ENCODE assay signal across 9 cellular contexts in genomic region chr1:202192770-202193613, GRCh38. TPM values are rescaled to one million over a fixed set of nuclear protein-coding genes. Genes with fewer than 3 reads are reported as not detected.
A peak's percentile ranks its signal among the peaks of the same experiment; 100 is the strongest.
DNase-seq lines count a peak whose midpoint lies in the region; ATAC-seq and TF ChIP-seq lines count a peak whose summit lies in the region.
"Had no signal": no experiment of that assay in that cellular context is flagged by ENCODE, and none has a peak within 500 bp of the region (broad histone marks: within the 10 kb centered on the region; RNA-seq: fewer than 3 reads in every experiment).

No MANE protein-coding gene starts in this region.

- 37% methylated on average over 13 to 18 of the region's 18 CpGs for WGBS in upper lobe of left lung, 2 donors

- H3K4me3 Mint-ChIP-seq in CD14-positive monocyte (peak overlapping the region in 1 of 2 donors; percentile 65), GM23338 (peak overlapping the region; percentile 75)
- H3K4me3 Mint-ChIP-seq: T-helper 1 cell treated with Interleukin-12 subunit alpha and Interleukin-12 subunit beta and Interleukin-4 antibody, amounts not matched to agents 30 μg/mL and 1 μg/mL, for 36 hours had no signal

- ATAC-seq in GM23338 (peak; percentile 74), upper lobe of left lung (ENCODE audit: low FRiP score in 2 of 2) (peak; percentile 59 to 80), GM19328 (IDR thresholded peaks at IDR 0.05; ENCODE audit: unreplicated experiment) (no peak)

- no peak for TF ChIP-seq EP300 in upper lobe of left lung (IDR thresholded peaks at IDR 0.05)

- H3K4me2 ChIP-seq in GM23338 (peak overlapping the region; percentile 82), osteoblast (ENCODE audit: insufficient read depth, low read length) (no peak overlapping the region)

- H3K27ac Mint-ChIP-seq in CD14-positive monocyte (no peak overlapping the region), GM23338 (no peak overlapping the region)
- H3K27ac Mint-ChIP-seq: T-helper 1 cell treated with Interleukin-12 subunit alpha and Interleukin-12 subunit beta and Interleukin-4 antibody, amounts not matched to agents 30 μg/mL and 1 μg/mL, for 36 hours had no signal

- H3K4me1 ChIP-seq in GM23338 (ENCODE audit: insufficient read depth) = peaks cover 4% of the 10 kb centered on the region; the same call in 1 of the 2 replicates
- no peaks in the 10 kb centered on the region for H3K4me1 ChIP-seq in osteoblast (ENCODE audit: insufficient read depth, low read length)
- H3K4me1 ChIP-seq in upper lobe of left lung = peaks cover 8 to 19% (median 10%) of the 10 kb centered on the region in 4 donors

- TF ChIP-seq POLR2A in upper lobe of left lung (IDR thresholded peaks at IDR 0.05) = no peak

- peaks cover 2% of the 10 kb centered on the region for H3K4me1 Mint-ChIP-seq in CD14-positive monocyte
- peaks cover 3% of the 10 kb centered on the region; the same call in 1 of the 3 replicates for H3K4me1 Mint-ChIP-seq in GM23338

- TF ChIP-seq CTCF in CD14-positive monocyte (IDR thresholded peaks at IDR 0.05) = peak; percentile 88
- peak; percentile 74 to 90 for TF ChIP-seq CTCF in GM23338 (conservative IDR thresholded peaks at IDR 0.05; ENCODE audit: low read depth in 2 of 2)
- peak; percentile 80 for TF ChIP-seq CTCF in osteoblast (IDR thresholded peaks at IDR 0.05; ENCODE audit: extremely low read depth, low read depth, low read length)
- peak; percentile 72 to 87 (median 84) for TF ChIP-seq CTCF in upper lobe of left lung (IDR thresholded peaks at IDR 0.05)

- H3K27me3 ChIP-seq in GM23338 (ENCODE audit: insufficient read depth) (peaks cover 34% of the 10 kb centered on the region), osteoblast (ENCODE audit: insufficient read depth, low read length) (peaks cover 46% of the 10 kb centered on the region), upper lobe of left lung (peaks cover 0 to 12% (median 5%) of the 10 kb centered on the region in 4 donors)

- no peaks in the 10 kb centered on the region for H3K36me3 ChIP-seq in GM23338 (ENCODE audit: insufficient read depth)
- no peaks in the 10 kb centered on the region for H3K36me3 ChIP-seq in osteoblast (ENCODE audit: insufficient read depth, low read length)
- no peaks in the 10 kb centered on the region for H3K36me3 ChIP-seq in upper lobe of left lung

- H3F3A ChIP-seq in GM23338 (replicated peaks; ENCODE audit: low read depth) = 0 out of 2 replicates have a peak, but pooled peaks cover 2% of the 10 kb centered on the region

- H2AFZ ChIP-seq in GM23338 (0 out of 2 replicates have a peak overlapping the region, but pooled peaks have one; percentile 80), osteoblast (ENCODE audit: low read length) (no peak overlapping the region)

- H3K4me3 ChIP-seq in GM23338 = peak overlapping the region; percentile 57
- no peak overlapping the region for H3K4me3 ChIP-seq in osteoblast (ENCODE audit: insufficient read depth, low read length)
- H3K4me3 ChIP-seq in upper lobe of left lung = peak overlapping the region in 3 of 4 donors; percentile 15 to 35 (median 29)

- no peaks in the 10 kb centered on the region for H4K20me1 ChIP-seq in GM23338 (replicated peaks; ENCODE audit: insufficient read depth)
- no peaks in the 10 kb centered on the region for H4K20me1 ChIP-seq in osteoblast (ENCODE audit: insufficient read depth, low read length)

- H3K79me2 ChIP-seq in GM23338 (replicated peaks; ENCODE audit: insufficient read depth) (no peaks in the 10 kb centered on the region), osteoblast (ENCODE audit: insufficient read depth, low read length) (no peaks in the 10 kb centered on the region)

- H3K36me3 Mint-ChIP-seq in CD14-positive monocyte (peaks cover 0 to 1% of the 10 kb centered on the region in 2 donors), GM23338 (ENCODE audit: low read depth) (no peaks in the 10 kb centered on the region)

- no peak overlapping the region for H3K27ac ChIP-seq in GM23338 (ENCODE audit: low read depth)
- no peak overlapping the region for H3K27ac ChIP-seq in osteoblast (ENCODE audit: low read depth, low read length)
- no peak overlapping the region for H3K27ac ChIP-seq in upper lobe of left lung

- DNase-seq in CD14-positive monocyte (ENCODE audit: low spot score) (no peak), GM23338 (ENCODE audit: low spot score) (peak; percentile 88), OCI-M2 (lab: John Stamatoyannopoulos, UW; ENCODE audit: unreplicated experiment) (peak; percentile 22), activated T-helper 1 cell treated with Interleukin-2 at 50 U/mL for 16 hours (ENCODE audit: low read depth) (peak; percentile 19), fibroblast of the conjunctiva (ENCODE audit: low read depth) (peak; percentile 10), osteoblast (ENCODE audit: insufficient read length, low spot score, missing footprints) (peak; percentile 97), upper lobe of left lung (peak; percentile 65 to 87)

- H3K27me3 Mint-ChIP-seq in CD14-positive monocyte (ENCODE audit: low read depth in 3 of 3) (peaks cover 41 to 53% (median 43%) of the 10 kb centered on the region in 3 donors), GM23338 (ENCODE audit: insufficient read depth, low read depth, poor library complexity) (peaks cover 31% of the 10 kb centered on the region)

- peaks cover 0 to 7% (median 0%) of the 10 kb centered on the region in 7 donors for H3K9me3 Mint-ChIP-seq in CD14-positive monocyte
- H3K9me3 Mint-ChIP-seq in GM23338 = 0 out of 3 replicates have a peak, but pooled peaks cover 3% of the 10 kb centered on the region
- H3K9me3 Mint-ChIP-seq: T-helper 1 cell treated with Interleukin-12 subunit alpha and Interleukin-12 subunit beta and Interleukin-4 antibody, amounts not matched to agents 30 μg/mL and 1 μg/mL, for 36 hours had no signal

- no peaks in the 10 kb centered on the region for H3K9me2 ChIP-seq in GM23338 (ENCODE audit: insufficient read depth)

- no peaks in the 10 kb centered on the region for H3K9me3 ChIP-seq in osteoblast (ENCODE audit: low read depth, low read length)
- H3K9me3 ChIP-seq in upper lobe of left lung = no peaks in the 10 kb centered on the region

- intact Hi-C loops in CD14-positive monocyte (cut with micrococcal nuclease) = loop anchor here in 1 of 2 donors (2.0 to 5.0 kb wide), 2 partner anchors 124 to 526 kb away; no protein-coding TSS in a partner anchor

RNA-seq across cellular contexts. Expression of gene LGR6, which starts 0.6 kb away (rescaled TPM):
- polyA plus RNA-seq in CD14-positive monocyte = not detected
- total RNA-seq in GM23338 (2014; rRNA removed; shearing (Covaris generic)) = 0.58 and 0.66 TPM in 2 replicates
- 0.89 and 0.96 TPM in 2 replicates for polyA plus RNA-seq in GM23338 (2016; fragmentation: Nextera tagmentation; extraction: Ambion mirVana)
- not detected in 2 replicates for total RNA-seq in osteoblast
- 1 to 10 TPM in 3 of 6 donors, under 1 TPM in 3; 0.46 to 5.2 (median 1.1) TPM for total RNA-seq in upper lobe of left lung

RNA-seq across cellular contexts. Expression of gene PTPN7, which starts 32.6 kb away (rescaled TPM):
- 1 to 10 TPM; 4.0 to 8.3 TPM for polyA plus RNA-seq in CD14-positive monocyte
- 0.12 TPM in 1 of 2 replicates, not detected in the other for total RNA-seq in GM23338 (2014; rRNA removed; shearing (Covaris generic))
- polyA plus RNA-seq in GM23338 (2016; fragmentation: Nextera tagmentation; extraction: Ambion mirVana) = 0.33 TPM in 1 of 2 replicates, not detected in the other
- not detected in 2 replicates for total RNA-seq in osteoblast
- total RNA-seq in upper lobe of left lung = 1 to 10 TPM; 4.6 to 9.3 (median 7.7) TPM

RNA-seq across cellular contexts. Expression of gene ARL8A, which starts 48.5 kb away (rescaled TPM):
- polyA plus RNA-seq in CD14-positive monocyte (10 to 100 TPM; 12.4 to 14.8 TPM), GM23338 (2016; fragmentation: Nextera tagmentation; extraction: Ambion mirVana) (28.5 and 32.7 TPM in 2 replicates)
- total RNA-seq in GM23338 (2014; rRNA removed; shearing (Covaris generic)) = 29.7 and 30.3 TPM in 2 replicates
- total RNA-seq in osteoblast (24.2 and 25.0 TPM in 2 replicates), upper lobe of left lung (10 to 100 TPM; 65.7 to 96.3 (median 88.4) TPM)
